Comparison of ENCODE assay signal across 8 cellular contexts in genomic region chr3:31695280-31696008, GRCh38.
A peak's percentile ranks its signal among the peaks of the same experiment; 100 is the strongest.
DNase-seq lines count a peak whose midpoint lies in the region; ATAC-seq, FAIRE-seq and TF ChIP-seq lines count a peak whose summit lies in the region.

No MANE protein-coding gene starts in this region.

- no peak overlapping the region for H3K4ac ChIP-seq in mesenchymal stem cell (ENCODE audit: low read depth in 1 of 2, low read length in 2 of 2)

- TF ChIP-seq CTCF in fibroblast of the aortic adventitia (IDR thresholded peaks at IDR 0.05; ENCODE audit: insufficient read depth, low read length) (peak; percentile 25), omental fat pad (IDR thresholded peaks at IDR 0.05) (no peak)

- H3K27ac ChIP-seq in mesenchymal stem cell (ENCODE audit: low read length, poor library complexity, severe bottlenecking): no peak overlapping the region

- H2AFZ ChIP-seq in mesenchymal stem cell (ENCODE audit: low read depth, low read length): no peak overlapping the region

- no peak overlapping the region for H2BK120ac ChIP-seq in mesenchymal stem cell (ENCODE audit: low read depth, low read length)

- peaks cover 4% of the 10 kb centered on the region for H3K9me3 ChIP-seq in mesenchymal stem cell (ENCODE audit: control insufficient read depth, low read length)

- H4K8ac ChIP-seq in mesenchymal stem cell (ENCODE audit: low read length): no peak overlapping the region

- H3K23ac ChIP-seq in mesenchymal stem cell (ENCODE audit: low read length in 2 of 2): no peak overlapping the region

- peak; percentile 57 for ATAC-seq in GM21360 (IDR thresholded peaks at IDR 0.05; ENCODE audit: unreplicated experiment)
- no peak for ATAC-seq in omental fat pad (ENCODE audit: low FRiP score)

- peaks cover 6% of the 10 kb centered on the region for H3K4me1 ChIP-seq in mesenchymal stem cell (ENCODE audit: control insufficient read depth, insufficient read depth, low read depth, low read length)

- no peak overlapping the region for H2AK5ac ChIP-seq in mesenchymal stem cell (ENCODE audit: low read length, severe bottlenecking)

- DNase-seq in AML-193 (lab: John Stamatoyannopoulos, UW): peak; percentile 7 to 23
- DNase-seq in SK-MEL-5 (ENCODE audit: low read depth, low spot score): peak; percentile 43
- DNase-seq in fibroblast of the aortic adventitia (ENCODE audit: low read depth): no peak
- DNase-seq in DMS153 (lab: John Stamatoyannopoulos, UW): no peak
- no peak for DNase-seq in omental fat pad (ENCODE audit: low spot score)
- no peak for DNase-seq in mesenchymal stem cell
- no peak for DNase-seq in H54 (ENCODE audit: insufficient read length, low spot score)

- no peak overlapping the region for H3K18ac ChIP-seq in mesenchymal stem cell (ENCODE audit: low read depth in 1 of 2, low read length in 2 of 2)

- FAIRE-seq in H54 (lab: Jason Lieb, UNC): no peak

- no peak overlapping the region for H2BK12ac ChIP-seq in mesenchymal stem cell (ENCODE audit: low read length in 2 of 2)

- H3K36me3 ChIP-seq in mesenchymal stem cell (ENCODE audit: control insufficient read depth in 1 of 2, insufficient read depth in 2 of 2, low read depth in 1 of 2, low read length in 2 of 2): peaks cover 0 to 10% of the 10 kb centered on the region in 2 experiments

- peaks cover 5% of the 10 kb centered on the region for H3K79me1 ChIP-seq in mesenchymal stem cell (replicated peaks; ENCODE audit: low read length, poor library complexity, severe bottlenecking)

- in situ Hi-C loops in SK-MEL-5 (cut with HindIII; ENCODE audit: low pct_unique_long_range_greater_than_20kb, low sequenced_read_pairs): no loop called here

- H3K14ac ChIP-seq in mesenchymal stem cell (ENCODE audit: low read length in 2 of 2): no peak overlapping the region

- H2BK15ac ChIP-seq in mesenchymal stem cell (ENCODE audit: low read depth, poor library complexity, severe bottlenecking): no peak overlapping the region

- TF ChIP-seq POLR2A in H54 (IDR thresholded peaks at IDR 0.05; ENCODE audit: low read depth, low read length): no peak

- H3K9ac ChIP-seq in mesenchymal stem cell (ENCODE audit: low read length): no peak overlapping the region

- WGBS in mesenchymal stem cell: 82% methylated on average over 2 of the region's 2 CpGs

- H3K27me3 ChIP-seq in mesenchymal stem cell (ENCODE audit: control insufficient read depth in 1 of 2, insufficient read depth in 1 of 2, low read length in 2 of 2): no peaks in the 10 kb centered on the region

- no peak overlapping the region for H4K91ac ChIP-seq in mesenchymal stem cell (ENCODE audit: low read length)

- H3K4me2 ChIP-seq in mesenchymal stem cell (ENCODE audit: low read length, poor library complexity, severe bottlenecking): no peak overlapping the region

- H2BK5ac ChIP-seq in mesenchymal stem cell (ENCODE audit: low read depth, low read length, poor library complexity, severe bottlenecking): no peak overlapping the region

- no peak overlapping the region for H3K4me3 ChIP-seq in fibroblast of the aortic adventitia (ENCODE audit: low read depth, low read length)
- no peak overlapping the region for H3K4me3 ChIP-seq in mesenchymal stem cell (ENCODE audit: insufficient read depth in 1 of 2, low read depth in 1 of 2, low read length in 2 of 2)

Comparison
In these comparisons a context has a peak if more than half of its experiments do, and no peak if none do; other contexts are left out.
1. DNase-seq: peak in AML-193 (2 of 2) and SK-MEL-5 (single experiment); none in fibroblast of the aortic adventitia (single experiment), DMS153 (single experiment), omental fat pad (single experiment), mesenchymal stem cell (single experiment) and H54 (single experiment).